Comparison of ENCODE assay signal across 8 cellular contexts in genomic region chr2:26032586-26033269, GRCh38. TPM values are rescaled to one million over a fixed set of nuclear protein-coding genes. Genes with fewer than 3 reads are reported as not detected.
DNase-seq lines count a peak whose midpoint lies in the region; ATAC-seq and TF ChIP-seq lines count a peak whose summit lies in the region.
"Not testable (repeated sequence)": the region's sequence is repeated elsewhere in the genome, so short reads cannot be mapped to it uniquely, and the experiment has no call there.

No MANE protein-coding gene starts in this region.

- WGBS in esophagus muscularis mucosa = 42% methylated on average over 24 of the region's 24 CpGs

- H3K27ac ChIP-seq in A673 (ENCODE audit: low read depth, low read length, poor library complexity, severe bottlenecking) = peak overlapping the region; percentile 93
- H3K27ac ChIP-seq in OCI-LY1 (ENCODE audit: low read depth, low read length, poor library complexity, severe bottlenecking) = peak overlapping the region; percentile 66
- H3K27ac ChIP-seq in esophagus muscularis mucosa (replicated peaks in 1 of 4) = peak overlapping the region; percentile 94 to 99 (median 96)
- H3K27ac ChIP-seq in lower lobe of right lung = peak overlapping the region; percentile 97
- peak overlapping the region; percentile 99 to 100 (median 99) for H3K27ac ChIP-seq in gastrocnemius medialis

- CTCF ChIA-PET in A673 (lab: Charles Lee) = interaction anchor here (1.0 kb wide), 1 partner anchor 41 kb away, joined by 3 read pairs; no protein-coding TSS in a partner anchor

- peak overlapping the region; percentile 92 for H3K4me3 Mint-ChIP-seq in activated naive CD8-positive, alpha-beta T cell

- in situ Hi-C loops in gastrocnemius medialis (cut with MboI; ENCODE audit: low sequenced_read_pairs in 4 of 4) = not testable (repeated sequence)

- peaks cover 25% of the 10 kb centered on the region for H3K4me1 Mint-ChIP-seq in activated naive CD8-positive, alpha-beta T cell (ENCODE audit: low read depth)

- H3K79me2 ChIP-seq in OCI-LY1 (ENCODE audit: insufficient read depth, low read length) = peaks cover 35% of the 10 kb centered on the region

- TF ChIP-seq CTCF in A673 (conservative IDR thresholded peaks at IDR 0.05; ENCODE audit: low read depth, low read length); OCI-LY1 (IDR thresholded peaks at IDR 0.05; ENCODE audit: low read length); esophagus muscularis mucosa (IDR thresholded peaks at IDR 0.05); lower lobe of right lung (IDR thresholded peaks at IDR 0.05); gastrocnemius medialis (IDR thresholded peaks at IDR 0.05 in 4 of 5, conservative IDR thresholded peaks at IDR 0.05 in 1 of 5): not testable (repeated sequence)

- POLR2A ChIA-PET in A673 (lab: Charles Lee; ENCODE audit: low non-redundant PET) = interaction anchor here (0.7 kb wide), 1 partner anchor 54 kb away, joined by 3 read pairs; no protein-coding TSS in a partner anchor

- ATAC-seq in GM18519 (IDR thresholded peaks at IDR 0.05; ENCODE audit: low FRiP score, unreplicated experiment) (peak; percentile 5), HG03039 (IDR thresholded peaks at IDR 0.05; ENCODE audit: unreplicated experiment) (peak; percentile 4)
- not testable (repeated sequence) for ATAC-seq in lower lobe of right lung, gastrocnemius medialis

- not testable (repeated sequence) for H3K4me1 ChIP-seq in A673 (ENCODE audit: insufficient read depth, low read length, poor library complexity, severe bottlenecking)
- H3K4me1 ChIP-seq in OCI-LY1 (ENCODE audit: insufficient read depth, low read length, severe bottlenecking) (peaks cover 28% of the 10 kb centered on the region), esophagus muscularis mucosa (peaks cover 17 to 40% (median 28%) of the 10 kb centered on the region in 4 donors), lower lobe of right lung (peaks cover 26% of the 10 kb centered on the region), gastrocnemius medialis (peaks cover 24 to 27% of the 10 kb centered on the region in 2 donors)

- TF ChIP-seq EP300 in esophagus muscularis mucosa (IDR thresholded peaks at IDR 0.05) = not testable (repeated sequence)

- BruUV-seq in A673 (replicated peaks; lab: Mats Ljungman, UMichigan) = not testable (repeated sequence)

- H3K27ac Mint-ChIP-seq in activated naive CD8-positive, alpha-beta T cell = peak overlapping the region; percentile 90

- not testable (repeated sequence) for H3K36me3 ChIP-seq in A673 (ENCODE audit: insufficient read depth, low read length, poor library complexity, severe bottlenecking); OCI-LY1 (ENCODE audit: insufficient read depth, low read length); esophagus muscularis mucosa; gastrocnemius medialis
- H3K36me3 ChIP-seq in lower lobe of right lung = peaks cover 14% of the 10 kb centered on the region

- not testable (repeated sequence) for H3K27me3 Mint-ChIP-seq in activated naive CD8-positive, alpha-beta T cell

- H3K27me3 ChIP-seq in A673 (replicated peaks; ENCODE audit: insufficient read depth, low read depth, low read length, poor library complexity); OCI-LY1 (ENCODE audit: insufficient read depth, low read length); esophagus muscularis mucosa; lower lobe of right lung (ENCODE audit: low read depth); gastrocnemius medialis: not testable (repeated sequence)

- peak overlapping the region; percentile 98 for H3K9ac ChIP-seq in OCI-LY1 (ENCODE audit: low read length)

- not testable (repeated sequence) for H4K20me1 ChIP-seq in OCI-LY1 (ENCODE audit: insufficient read depth, low read length)

- H3K9me3 ChIP-seq in A673 (ENCODE audit: low read depth, low read length, poor library complexity, severe bottlenecking); OCI-LY1 (ENCODE audit: low read length); esophagus muscularis mucosa; lower lobe of right lung; gastrocnemius medialis: not testable (repeated sequence)

- H3K4me3 ChIP-seq in A673 (ENCODE audit: low read depth, low read length, poor library complexity, severe bottlenecking) (peak overlapping the region; percentile 69), OCI-LY1 (ENCODE audit: low read depth, low read length, poor library complexity, severe bottlenecking) (peak overlapping the region; percentile 99), esophagus muscularis mucosa (peak overlapping the region; percentile 72 to 93 (median 84)), lower lobe of right lung (peak overlapping the region; percentile 91), gastrocnemius medialis (peak overlapping the region; percentile 83 to 99 (median 92))

- intact Hi-C loops in A673 (cut with micrococcal nuclease; ENCODE audit: unreplicated experiment); lower lobe of right lung (cut with DNase I): not testable (repeated sequence)
- intact Hi-C loops in esophagus muscularis mucosa (cut with DNase I) (loop anchor here (5.0 kb wide), 1 partner anchor 50 kb away; the partner anchor contains the start of gene KIF3C), gastrocnemius medialis (cut with DNase I; ENCODE audit: low total_unique reads) (loop anchor here (10.0 kb wide), 1 partner anchor 158 kb away; the partner anchor contains the start of gene ASXL2)

- H3K36me3 Mint-ChIP-seq in activated naive CD8-positive, alpha-beta T cell = not testable (repeated sequence)

- peak overlapping the region; percentile 100 for H3K4me2 ChIP-seq in OCI-LY1 (ENCODE audit: low read length)

- peak overlapping the region; percentile 6; the same call in 1 of the 2 replicates for H2AFZ ChIP-seq in OCI-LY1 (ENCODE audit: low read length)

- not testable (repeated sequence) for DNase-seq in A673 (ENCODE audit: low spot score); esophagus muscularis mucosa (ENCODE audit: extremely low spot score); lower lobe of right lung; gastrocnemius medialis

- H3K9me2 ChIP-seq in OCI-LY1 (ENCODE audit: low read depth, low read length) = not testable (repeated sequence)

- not testable (repeated sequence) for H3F3A ChIP-seq in OCI-LY1 (ENCODE audit: insufficient read depth, low read length)

- H3K9me3 Mint-ChIP-seq in activated naive CD8-positive, alpha-beta T cell (ENCODE audit: low read depth) = not testable (repeated sequence)

- TF ChIP-seq POLR2A in esophagus muscularis mucosa (IDR thresholded peaks at IDR 0.05; ENCODE audit: low read depth); gastrocnemius medialis (IDR thresholded peaks at IDR 0.05): not testable (repeated sequence)

RNA-seq across cellular contexts. Expression of gene RAB10, which starts 1.2 kb away (rescaled TPM):
- total RNA-seq in A673 (2021) (135 and 140 TPM in 2 replicates), esophagus muscularis mucosa (100 to 1,000 TPM in 2 of 4 donors, 10 to 100 TPM in 2; 91.0 to 106 (median 98.1) TPM), lower lobe of right lung (113 TPM), gastrocnemius medialis (100 to 1,000 TPM; 138 to 234 (median 168) TPM)

RNA-seq across cellular contexts. Expression of gene KIF3C, which starts 50.4 kb away (rescaled TPM):
- total RNA-seq in A673 (2021) (39.5 and 46.2 TPM in 2 replicates), esophagus muscularis mucosa (10 to 100 TPM in 2 of 4 donors, 1 to 10 TPM in 2; 6.6 to 14.3 (median 9.3) TPM), lower lobe of right lung (6.0 TPM), gastrocnemius medialis (1 to 10 TPM; 1.1 to 4.4 (median 2.1) TPM)
